ENCODE assay signal across 17 cellular contexts in genomic region chr12:27583057-27583797, GRCh38. TPM values are rescaled to one million over a fixed set of nuclear protein-coding genes. Genes with fewer than 3 reads are reported as not detected.
DNase-seq lines count a peak whose midpoint lies in the region; ATAC-seq and TF ChIP-seq lines count a peak whose summit lies in the region.
"Had no signal": no experiment of that assay in that cellular context is flagged by ENCODE, and none has a peak within 500 bp of the region (broad histone marks: within the 10 kb centered on the region; RNA-seq: fewer than 3 reads in every experiment).

No MANE protein-coding gene starts in this region.

- in situ Hi-C loops in brain microvascular endothelial cell (cut with HindIII; ENCODE audit: low pct_ligation_motif_present, low sequenced_read_pairs), result no loop called here

- H3K27ac ChIP-seq in ACC112 (ENCODE audit: low read depth, low read length) (peak overlapping the region; percentile 40), brain microvascular endothelial cell (peak overlapping the region; percentile 37), heart left ventricle (peak overlapping the region; percentile 49 to 85 (median 75)), psoas muscle (peak overlapping the region; percentile 63), coronary artery (peak overlapping the region in 1 of 2 donors; percentile 48)

- peaks cover 62% of the 10 kb centered on the region for H3K79me2 ChIP-seq in ACC112 (ENCODE audit: control insufficient read depth, insufficient read depth, low read length, unreplicated experiment)

- ATAC-seq in heart left ventricle (peak; percentile 70 to 83 (median 74)), psoas muscle (peak in 2 of 4 donors; percentile 35 to 51), left colon (no peak), HG03521 (IDR thresholded peaks at IDR 0.05; ENCODE audit: unreplicated experiment) (no peak)

- no peaks in the 10 kb centered on the region for H3K27me3 ChIP-seq in ACC112 (ENCODE audit: insufficient read depth, low read length)
- H3K27me3 ChIP-seq in brain microvascular endothelial cell (replicated peaks), result no peaks in the 10 kb centered on the region
- no peaks in the 10 kb centered on the region for H3K27me3 ChIP-seq in heart left ventricle
- H3K27me3 ChIP-seq in psoas muscle (ENCODE audit: insufficient read depth in 3 of 3, low read length in 2 of 3), result no peaks in the 10 kb centered on the region

- no peak overlapping the region for H2AFZ ChIP-seq in ACC112 (ENCODE audit: low read length, unreplicated experiment)

- WGBS in heart left ventricle, 4 donors, result 19 to 42% (median 22%) methylated on average over 3 of the region's 3 CpGs
- WGBS in psoas muscle, 3 donors, result 46 to 54% (median 48%) methylated on average over 3 of the region's 3 CpGs

- no peak for DNase-seq in brain microvascular endothelial cell
- peak in 1 of 5 donors; percentile 43 for DNase-seq in heart left ventricle
- DNase-seq in psoas muscle, result no peak
- DNase-seq in coronary artery (ENCODE audit: low spot score), result no peak
- no peak for DNase-seq in amygdala (lab: John Stamatoyannopoulos, UW)
- DNase-seq in left colon, result no peak
- DNase-seq: ACHN; activated CD4-positive, CD25-positive, alpha-beta regulatory T cell treated with anti-CD3 and anti-CD28 coated beads, Interleukin-2, amount 50 U/mL, for 72 hours; activated T-cell treated with anti-CD3 and anti-CD28 coated beads, Interleukin-2, amount 50 U/mL, for 24 hours; aorta; DMS53; endodermal cell; NCI-H1417; NCI-H345; SK-N-SH had no signal

- no peak for TF ChIP-seq POLR2A in heart left ventricle (IDR thresholded peaks at IDR 0.05)

- intact Hi-C loops in heart left ventricle (cut with DNase I) (loop anchor here in 1 of 10 donors (5.0 kb wide), 1 partner anchor 44 kb away; no protein-coding TSS in a partner anchor), psoas muscle (cut with DNase I) (no loop called here), left colon (cut with DNase I, micrococcal nuclease) (no loop called here)

- H3K4me1 ChIP-seq in ACC112 (ENCODE audit: control insufficient read depth, insufficient read depth, low read length, unreplicated experiment) (peaks cover 28% of the 10 kb centered on the region), heart left ventricle (peaks cover 12 to 87% (median 65%) of the 10 kb centered on the region in 12 donors), psoas muscle (peaks cover 25% of the 10 kb centered on the region)

- H3K9me3 ChIP-seq in heart left ventricle (no peaks in the 10 kb centered on the region), psoas muscle (no peaks in the 10 kb centered on the region)
- H3K9me3 ChIP-seq: SK-N-SH had no signal

- H3K4me3 ChIP-seq in ACC112 (ENCODE audit: low read depth, low read length), result no peak overlapping the region; the same call in 1 of the 2 replicates
- no peak overlapping the region for H3K4me3 ChIP-seq in brain microvascular endothelial cell (ENCODE audit: low read depth, low read length)
- no peak overlapping the region for H3K4me3 ChIP-seq in heart left ventricle
- H3K4me3 ChIP-seq in psoas muscle, result no peak overlapping the region
- H3K4me3 ChIP-seq in coronary artery, result no peak overlapping the region

- H3K36me3 ChIP-seq in ACC112 (ENCODE audit: insufficient read depth, low read length), result peaks cover 19% of the 10 kb centered on the region; the same call in 1 of the 2 replicates
- H3K36me3 ChIP-seq in brain microvascular endothelial cell (replicated peaks), result peaks cover 25% of the 10 kb centered on the region
- peaks cover 0 to 18% (median 0%) of the 10 kb centered on the region in 9 donors for H3K36me3 ChIP-seq in heart left ventricle
- peaks cover 0 to 9% of the 10 kb centered on the region in 2 donors for H3K36me3 ChIP-seq in psoas muscle (ENCODE audit: insufficient read depth in 1 of 2, low read depth in 1 of 2)

- TF ChIP-seq CTCF in brain microvascular endothelial cell (IDR thresholded peaks at IDR 0.05; ENCODE audit: low read depth, low read length, missing control alignments) (no peak), heart left ventricle (IDR thresholded peaks at IDR 0.05) (no peak), psoas muscle (IDR thresholded peaks at IDR 0.05) (no peak), coronary artery (IDR thresholded peaks at IDR 0.05) (no peak)

RNA-seq across cellular contexts. Expression of gene PPFIBP1, which starts 59.2 kb away (rescaled TPM):
- 100 to 1,000 TPM; 141 to 413 (median 277) TPM for total RNA-seq in heart left ventricle
- polyA plus RNA-seq in heart left ventricle, result 10 to 100 TPM; 48.7 to 63.8 TPM
- 10 to 100 TPM; 28.3 to 63.1 (median 29.6) TPM for total RNA-seq in psoas muscle
- polyA plus RNA-seq in psoas muscle, result 10 to 100 TPM in 1 of 3 donors, 1 to 10 TPM in 2; 5.9 to 11.2 (median 6.3) TPM
- total RNA-seq in left colon, result 10 to 100 TPM; 40.9 to 43.1 TPM

Comparison
In these comparisons a context has a peak if more than half of its experiments do, and no peak if none do; other contexts are left out.
1. ATAC-seq: peak in heart left ventricle (4 of 4); none in left colon (single experiment) and HG03521 (single experiment).